Comparison of ENCODE assay signal across 8 cellular contexts in genomic region chr12:991350-992278, GRCh38. TPM values are rescaled to one million over a fixed set of nuclear protein-coding genes. Genes with fewer than 3 reads are reported as not detected.
DNase-seq lines count a peak whose midpoint lies in the region; ATAC-seq and TF ChIP-seq lines count a peak whose summit lies in the region.

No MANE protein-coding gene starts in this region.

- intact Hi-C loops in left cardiac atrium (cut with DNase I) (no loop called here), prostate gland (cut with DNase I) (loop anchor here (5.0 kb wide), 1 partner anchor 91 kb away; no protein-coding TSS in a partner anchor)

- TF ChIP-seq POLR2A in prostate gland (IDR thresholded peaks at IDR 0.05): no peak

- peak; percentile 23 for ATAC-seq in GM21515 (IDR thresholded peaks at IDR 0.05; ENCODE audit: unreplicated experiment)
- peak; percentile 39 to 71 for ATAC-seq in activated naive CD4-positive, alpha-beta T cell treated with anti-CD3 and anti-CD28 coated beads, Interleukin-2, amount 50 U/mL, for 72 hours
- ATAC-seq in left cardiac atrium: peak; percentile 43 to 46
- ATAC-seq in GM21786 (IDR thresholded peaks at IDR 0.05; ENCODE audit: unreplicated experiment): no peak

- DNase-seq in Caki2 (ENCODE audit: low read depth) (peak; percentile 62), NCI-H1694 (lab: John Stamatoyannopoulos, UW) (peak; percentile 47), left cardiac atrium (no peak), prostate gland (ENCODE audit: low spot score) (no peak)
- DNase-seq in activated naive CD4-positive, alpha-beta T cell treated with anti-CD3 and anti-CD28 coated beads, Interleukin-2, amount 50 U/mL, for 72 hours (ENCODE audit: low spot score in 2 of 2): no peak
- DNase-seq in stimulated activated CD4-positive, alpha-beta T cell treated with anti-CD3 and anti-CD28 coated beads, Interleukin-4, amount 100 ng/mL, for 1 hour: no peak

- no peak for TF ChIP-seq CTCF in prostate gland (IDR thresholded peaks at IDR 0.05)

- H3K9me3 ChIP-seq in prostate gland: no peaks in the 10 kb centered on the region

- no peaks in the 10 kb centered on the region for H3K27me3 ChIP-seq in prostate gland (replicated peaks; ENCODE audit: insufficient read depth)

- H3K27ac Mint-ChIP-seq in activated naive CD4-positive, alpha-beta T cell treated with anti-CD3 and anti-CD28 coated beads, Interleukin-2, amount 50 U/mL, for 72 hours: peak overlapping the region; percentile 89 to 93

- peak overlapping the region; percentile 98 to 99 for H3K27ac ChIP-seq in prostate gland

- WGBS in prostate gland: 2% methylated on average over 20 of the region's 48 CpGs

- H3K36me3 ChIP-seq in prostate gland: no peaks in the 10 kb centered on the region

- peaks cover 10% of the 10 kb centered on the region for H3K4me1 ChIP-seq in prostate gland (replicated peaks)

- H3K36me3 Mint-ChIP-seq in activated naive CD4-positive, alpha-beta T cell treated with anti-CD3 and anti-CD28 coated beads, Interleukin-2, amount 50 U/mL, for 72 hours: peaks cover 0 to 17% of the 10 kb centered on the region in 2 donors

- H3K9me3 Mint-ChIP-seq in activated naive CD4-positive, alpha-beta T cell treated with anti-CD3 and anti-CD28 coated beads, Interleukin-2, amount 50 U/mL, for 72 hours: no peaks in the 10 kb centered on the region

- peak overlapping the region; percentile 97 to 98 for H3K4me3 ChIP-seq in prostate gland

- in situ Hi-C loops in Caki2 (cut with HindIII; ENCODE audit: low pct_unique_long_range_greater_than_20kb, low sequenced_read_pairs): no loop called here

RNA-seq across cellular contexts. Expression of gene ERC1, which starts 0.6 kb away (rescaled TPM):
- 11.3 and 12.8 TPM in 2 replicates for total RNA-seq in Caki2 (2014; rRNA removed; shearing (Covaris generic); ENCODE audit: low replicate concordance)
- total RNA-seq in activated naive CD4-positive, alpha-beta T cell treated with anti-CD3 and anti-CD28 coated beads, Interleukin-2, amount 50 U/mL, for 72 hours: 10 to 100 TPM; 22.5 to 40.9 TPM
- total RNA-seq in left cardiac atrium (10 to 100 TPM; 53.2 to 53.4 TPM), prostate gland (10 to 100 TPM; 18.9 to 72.9 TPM)

RNA-seq across cellular contexts. Expression of gene RAD52, which starts 42.1 kb away (rescaled TPM):
- total RNA-seq in Caki2 (2014; rRNA removed; shearing (Covaris generic); ENCODE audit: low replicate concordance): 11.1 and 11.9 TPM in 2 replicates
- 10 to 100 TPM in 1 of 2 donors, 1 to 10 TPM in 1; 3.1 to 19.0 TPM for total RNA-seq in activated naive CD4-positive, alpha-beta T cell treated with anti-CD3 and anti-CD28 coated beads, Interleukin-2, amount 50 U/mL, for 72 hours
- total RNA-seq in left cardiac atrium (1 to 10 TPM; 6.4 to 6.8 TPM), prostate gland (10 to 100 TPM; 16.7 to 30.5 TPM)

Comparison
In these comparisons a context has a peak if more than half of its experiments do, and no peak if none do; other contexts are left out.
1. DNase-seq: peak in Caki2 (single experiment) and NCI-H1694 (single experiment); none in activated naive CD4-positive, alpha-beta T cell treated with anti-CD3 and anti-CD28 coated beads, Interleukin-2, amount 50 U/mL, for 72 hours (0 of 2), left cardiac atrium (single experiment), prostate gland (single experiment) and stimulated activated CD4-positive, alpha-beta T cell treated with anti-CD3 and anti-CD28 coated beads, Interleukin-4, amount 100 ng/mL, for 1 hour (single experiment).